ENCODE assay signal across 8 cellular contexts in genomic region chr17:63827002-63827800, GRCh38. TPM values are rescaled to one million over a fixed set of nuclear protein-coding genes. Genes with fewer than 3 reads are reported as not detected.
A peak's percentile ranks its signal among the peaks of the same experiment; 100 is the strongest.
DNase-seq lines count a peak whose midpoint lies in the region; ATAC-seq and TF ChIP-seq lines count a peak whose summit lies in the region.

TSS of gene FTSJ3 (minus strand) at chr17:63827663. CDS start at chr17:63826902, 761 bp downstream.
TSS of gene PSMC5 (plus strand) at chr17:63827431. CDS start at chr17:63827491, 60 bp downstream.

- DNase-seq in GF-D8 (lab: John Stamatoyannopoulos, UW): peak; percentile 84
- peak; percentile 95 for DNase-seq in HCEC 1CT
- peak; percentile 95 for DNase-seq in MM.1S
- peak; percentile 78 for DNase-seq in SIG-M5 (lab: John Stamatoyannopoulos, UW)
- DNase-seq in activated gamma-delta T cell treated with Interleukin-2 at 50 U/mL for 16 hours: peak; percentile 96
- DNase-seq in foreskin keratinocyte: peak; percentile 91 to 96
- peak; percentile 96 for DNase-seq in neural progenitor cell (ENCODE audit: low spot score)
- peak; percentile 92 for DNase-seq in stromal cell of bone marrow (ENCODE audit: low read depth)

- H2AFZ ChIP-seq in MM.1S (ENCODE audit: low read length) (peak within 1 kb of the TSS; percentile 34), neural progenitor cell (replicated peaks) (peak within 1 kb of the TSS; percentile 98)

- TF ChIP-seq CTCF in MM.1S (IDR thresholded peaks at IDR 0.05; ENCODE audit: low read length) (peak; percentile 49), foreskin keratinocyte (conservative IDR thresholded peaks at IDR 0.05) (peak; percentile 57), neural progenitor cell (IDR thresholded peaks at IDR 0.05) (peak; percentile 61)

- no peaks in the 10 kb centered on the region for H3K9me2 ChIP-seq in MM.1S (replicated peaks; ENCODE audit: insufficient read depth, low read length)

- H3K27ac Mint-ChIP-seq in neural progenitor cell: peak within 1 kb of the TSS; percentile 100

- H3K27me3 Mint-ChIP-seq in neural progenitor cell (ENCODE audit: insufficient read depth, low read depth): peaks cover 8% of the 10 kb centered on the region

- peak within 1 kb of the TSS; percentile 74 for H3K27ac ChIP-seq in MM.1S (ENCODE audit: low read length)
- peak within 1 kb of the TSS; percentile 99 for H3K27ac ChIP-seq in foreskin keratinocyte
- H3K27ac ChIP-seq in neural progenitor cell: peak within 1 kb of the TSS; percentile 95

- peaks cover 73% of the 10 kb centered on the region for H3K79me2 ChIP-seq in MM.1S (ENCODE audit: low read length)
- peaks cover 43% of the 10 kb centered on the region for H3K79me2 ChIP-seq in neural progenitor cell (ENCODE audit: low read depth)

- no peaks in the 10 kb centered on the region for H3K9me3 Mint-ChIP-seq in neural progenitor cell

- H3K4me1 ChIP-seq in MM.1S (ENCODE audit: low read length) (peaks cover 18% of the 10 kb centered on the region), foreskin keratinocyte (peaks cover 12% of the 10 kb centered on the region), neural progenitor cell (peaks cover 11% of the 10 kb centered on the region)

- ATAC-seq in foreskin keratinocyte: peak; percentile 90

- H3K9me3 ChIP-seq in MM.1S (replicated peaks; ENCODE audit: insufficient read depth, low read length) (no peaks in the 10 kb centered on the region), neural progenitor cell (ENCODE audit: low read depth) (no peaks in the 10 kb centered on the region)

- H3F3A ChIP-seq in MM.1S (ENCODE audit: insufficient read depth, low read length) (no peaks in the 10 kb centered on the region), neural progenitor cell (ENCODE audit: low read depth) (peaks cover 4% of the 10 kb centered on the region)

- H3K4me3 Mint-ChIP-seq in neural progenitor cell: peak within 1 kb of the TSS; percentile 99

- peaks cover 7% of the 10 kb centered on the region; the same call in 1 of the 2 replicates for H3K36me3 ChIP-seq in MM.1S (replicated peaks; ENCODE audit: insufficient read depth, low read length)
- H3K36me3 ChIP-seq in neural progenitor cell: peaks cover 7% of the 10 kb centered on the region

- H3K4me1 Mint-ChIP-seq in neural progenitor cell: peaks cover 22% of the 10 kb centered on the region

- H3K27me3 ChIP-seq in MM.1S (replicated peaks; ENCODE audit: insufficient read depth, low read length) (no peaks in the 10 kb centered on the region), foreskin keratinocyte (no peaks in the 10 kb centered on the region), neural progenitor cell (no peaks in the 10 kb centered on the region)

- peak within 1 kb of the TSS; percentile 88 for H3K4me3 ChIP-seq in MM.1S (ENCODE audit: low read length)
- H3K4me3 ChIP-seq in neural progenitor cell: peak within 1 kb of the TSS; percentile 78

- peak within 1 kb of the TSS; percentile 83 for H3K9ac ChIP-seq in MM.1S (ENCODE audit: low read length)
- peak within 1 kb of the TSS; percentile 92 for H3K9ac ChIP-seq in neural progenitor cell

- peaks cover 41% of the 10 kb centered on the region for H3K36me3 Mint-ChIP-seq in neural progenitor cell

- H3K4me2 ChIP-seq in MM.1S (ENCODE audit: low read depth, low read length): peak within 1 kb of the TSS; percentile 84
- H3K4me2 ChIP-seq in neural progenitor cell: peak within 1 kb of the TSS; percentile 96

- no peaks in the 10 kb centered on the region for H4K20me1 ChIP-seq in MM.1S (ENCODE audit: insufficient read depth, low read length)
- H4K20me1 ChIP-seq in neural progenitor cell (ENCODE audit: low read depth): no peaks in the 10 kb centered on the region

RNA-seq across cellular contexts. Expression of gene FTSJ3, which starts in this region (rescaled TPM):
- 37.6 and 49.9 TPM in 2 replicates for total RNA-seq in foreskin keratinocyte
- 22.6 and 30.5 TPM in 2 replicates for polyA plus RNA-seq in foreskin keratinocyte
- total RNA-seq in neural progenitor cell (ENCODE audit: low replicate concordance): 21.8 and 44.3 TPM in 2 replicates

RNA-seq across cellular contexts. Expression of gene PSMC5, which starts in this region (rescaled TPM):
- 97.4 and 120 TPM in 2 replicates for total RNA-seq in foreskin keratinocyte
- 168 and 192 TPM in 2 replicates for polyA plus RNA-seq in foreskin keratinocyte
- 49.6 and 69.7 TPM in 2 replicates for total RNA-seq in neural progenitor cell (ENCODE audit: low replicate concordance)

Comparison
In these comparisons a context has a peak if more than half of its experiments do, and no peak if none do; other contexts are left out.
1. Peak in every context shown above with its lines: DNase-seq, ATAC-seq, H3K4me3 ChIP-seq and H3K27ac ChIP-seq.